1 cellular context compared by ENCODE assay signal in the genomic region with DNA sequence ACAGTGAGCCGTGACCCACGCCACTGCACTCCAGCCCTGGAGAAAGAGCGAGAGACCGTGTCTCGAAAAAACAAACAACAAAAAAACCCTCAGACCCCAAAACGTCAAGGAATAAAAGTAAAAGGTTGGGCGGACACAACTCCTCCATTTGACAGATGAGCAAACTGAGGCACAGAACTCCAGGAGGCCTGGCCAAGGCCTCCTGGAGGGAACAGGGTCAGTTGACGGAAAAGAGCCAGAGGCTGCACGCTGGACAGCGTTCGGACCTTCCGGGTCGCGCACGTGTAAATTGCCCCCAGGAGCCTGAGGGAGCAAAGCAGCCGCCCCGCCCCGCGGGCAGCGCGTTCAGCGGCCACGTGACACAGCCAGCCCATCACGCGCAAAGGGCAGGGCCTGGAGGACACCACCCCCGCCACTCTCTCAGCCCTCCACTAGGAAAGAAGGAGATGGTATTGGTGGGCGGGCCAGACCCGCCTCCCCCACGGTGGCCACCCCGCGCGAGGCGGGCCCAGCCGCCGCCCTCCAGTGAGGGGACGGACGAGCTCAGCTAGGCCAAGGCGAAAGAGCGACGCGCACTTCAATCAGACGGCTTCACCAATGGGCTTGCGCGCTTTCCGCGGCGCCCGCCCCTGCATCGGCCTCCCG.
A peak's percentile ranks its signal among the peaks of the same experiment; 100 is the strongest.
TF ChIP-seq lines count a peak whose summit lies in the region.

No MANE protein-coding gene starts in this region.

TF ChIP-seq in HepG2, 621 proteins besides CTCF, POLR2A, EP300 and RAD21 (continued from another document and continues in another):
- TF ChIP-seq, protein P1, sequence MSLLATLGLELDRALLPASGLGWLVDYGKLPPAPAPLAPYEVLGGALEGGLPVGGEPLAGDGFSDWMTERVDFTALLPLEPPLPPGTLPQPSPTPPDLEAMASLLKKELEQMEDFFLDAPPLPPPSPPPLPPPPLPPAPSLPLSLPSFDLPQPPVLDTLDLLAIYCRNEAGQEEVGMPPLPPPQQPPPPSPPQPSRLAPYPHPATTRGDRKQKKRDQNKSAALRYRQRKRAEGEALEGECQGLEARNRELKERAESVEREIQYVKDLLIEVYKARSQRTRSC (CRISPR knock-in tag; IDR thresholded peaks at IDR 0.05; ENCODE audit: low read depth), result no peak
- TF ChIP-seq HES4 (CRISPR knock-in tag; IDR thresholded peaks at IDR 0.05; ENCODE audit: borderline replicate concordance) (peak; percentile 84), MLLT10 (CRISPR knock-in tag; IDR thresholded peaks at IDR 0.05) (no peak), TAF15 (IDR thresholded peaks at IDR 0.05; ENCODE audit: low read depth, low read length, poor library complexity, severe bottlenecking) (no peak), CENPT (CRISPR knock-in tag; IDR thresholded peaks at IDR 0.05; ENCODE audit: low read depth) (no peak), CBX2 (IDR thresholded peaks at IDR 0.05; ENCODE audit: low read depth, low read length) (no peak), CBX2 (CRISPR knock-in tag; IDR thresholded peaks at IDR 0.05; ENCODE audit: low read depth) (peak; percentile 50; the same call in 1 of the 2 replicates), U2AF2 (IDR thresholded peaks at IDR 0.05; ENCODE audit: low read depth, low read length) (no peak), HDAC1 (CRISPR knock-in tag; IDR thresholded peaks at IDR 0.05) (no peak; the same call in none of the 2 replicates), ZNF792 (CRISPR knock-in tag; IDR thresholded peaks at IDR 0.05) (peak; percentile 68; the same call in 1 of the 2 replicates), ZNF382 (CRISPR knock-in tag; IDR thresholded peaks at IDR 0.05; ENCODE audit: borderline replicate concordance) (no peak), RFXAP (CRISPR knock-in tag; IDR thresholded peaks at IDR 0.05; ENCODE audit: borderline replicate concordance) (peak; percentile 28; the same call in 1 of the 2 replicates), FOSL2 (CRISPR knock-in tag; IDR thresholded peaks at IDR 0.05) (peak; percentile 37; the same call in 1 of the 2 replicates), SMAD3 (CRISPR knock-in tag; IDR thresholded peaks at IDR 0.05) (peak; percentile 67; the same call in 1 of the 2 replicates), SNRNP70 (IDR thresholded peaks at IDR 0.05; ENCODE audit: low read depth, low read length) (no peak), REPIN1 (CRISPR knock-in tag; IDR thresholded peaks at IDR 0.05; ENCODE audit: borderline replicate concordance, low read depth) (peak; percentile 45), TARDBP (CRISPR knock-in tag; IDR thresholded peaks at IDR 0.05) (peak; percentile 48; the same call in 1 of the 2 replicates), ZNF274 (CRISPR knock-in tag; IDR thresholded peaks at IDR 0.05) (peak; percentile 16; the same call in 1 of the 2 replicates), NCOA5 (CRISPR knock-in tag; IDR thresholded peaks at IDR 0.05) (no peak), NR2F2 (IDR thresholded peaks at IDR 0.05; ENCODE audit: borderline replicate concordance, low read depth) (no peak), DR1 (CRISPR knock-in tag; IDR thresholded peaks at IDR 0.05) (0 out of 2 replicates have a peak, but pooled peaks have one; percentile 20), ZNF605 (CRISPR knock-in tag; IDR thresholded peaks at IDR 0.05) (peak; percentile 83), SIN3B (IDR thresholded peaks at IDR 0.05; ENCODE audit: low read length) (0 out of 2 replicates have a peak, but pooled peaks have one; percentile 19), SOX13 (IDR thresholded peaks at IDR 0.05) (no peak), SOX13 (CRISPR knock-in tag; conservative IDR thresholded peaks at IDR 0.05 in 1 of 2, IDR thresholded peaks at IDR 0.05 in 1 of 2) (peak in 1 of 2 experiments; percentile 63; a peak in 2 of 4 replicates), ZNF260 (CRISPR knock-in tag; IDR thresholded peaks at IDR 0.05; ENCODE audit: borderline replicate concordance, low read depth) (no peak), ERF (CRISPR knock-in tag; IDR thresholded peaks at IDR 0.05) (peak; percentile 86; the same call in 1 of the 2 replicates)
- TF ChIP-seq, protein P2, sequence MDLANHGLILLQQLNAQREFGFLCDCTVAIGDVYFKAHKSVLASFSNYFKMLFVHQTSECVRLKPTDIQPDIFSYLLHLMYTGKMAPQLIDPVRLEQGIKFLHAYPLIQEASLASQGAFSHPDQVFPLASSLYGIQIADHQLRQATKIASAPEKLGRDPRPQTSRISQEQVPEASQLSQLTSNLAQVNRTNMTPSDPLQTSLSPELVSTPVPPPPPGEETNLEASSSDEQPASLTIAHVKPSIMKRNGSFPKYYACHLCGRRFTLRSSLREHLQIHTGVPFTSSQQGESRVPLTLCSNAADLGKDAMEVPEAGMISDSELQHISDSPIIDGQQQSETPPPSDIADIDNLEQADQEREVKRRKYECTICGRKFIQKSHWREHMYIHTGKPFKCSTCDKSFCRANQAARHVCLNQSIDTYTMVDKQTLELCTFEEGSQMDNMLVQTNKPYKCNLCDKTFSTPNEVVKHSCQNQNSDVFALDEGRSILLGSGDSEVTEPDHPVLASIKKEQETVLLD (CRISPR knock-in tag; IDR thresholded peaks at IDR 0.05; ENCODE audit: low read depth), result no peak
- TF ChIP-seq, protein P3, sequence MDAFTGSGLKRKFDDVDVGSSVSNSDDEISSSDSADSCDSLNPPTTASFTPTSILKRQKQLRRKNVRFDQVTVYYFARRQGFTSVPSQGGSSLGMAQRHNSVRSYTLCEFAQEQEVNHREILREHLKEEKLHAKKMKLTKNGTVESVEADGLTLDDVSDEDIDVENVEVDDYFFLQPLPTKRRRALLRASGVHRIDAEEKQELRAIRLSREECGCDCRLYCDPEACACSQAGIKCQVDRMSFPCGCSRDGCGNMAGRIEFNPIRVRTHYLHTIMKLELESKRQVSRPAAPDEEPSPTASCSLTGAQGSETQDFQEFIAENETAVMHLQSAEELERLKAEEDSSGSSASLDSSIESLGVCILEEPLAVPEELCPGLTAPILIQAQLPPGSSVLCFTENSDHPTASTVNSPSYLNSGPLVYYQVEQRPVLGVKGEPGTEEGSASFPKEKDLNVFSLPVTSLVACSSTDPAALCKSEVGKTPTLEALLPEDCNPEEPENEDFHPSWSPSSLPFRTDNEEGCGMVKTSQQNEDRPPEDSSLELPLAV (CRISPR knock-in tag; conservative IDR thresholded peaks at IDR 0.05; ENCODE audit: low read depth), result no peak
- TF ChIP-seq, protein P4, sequence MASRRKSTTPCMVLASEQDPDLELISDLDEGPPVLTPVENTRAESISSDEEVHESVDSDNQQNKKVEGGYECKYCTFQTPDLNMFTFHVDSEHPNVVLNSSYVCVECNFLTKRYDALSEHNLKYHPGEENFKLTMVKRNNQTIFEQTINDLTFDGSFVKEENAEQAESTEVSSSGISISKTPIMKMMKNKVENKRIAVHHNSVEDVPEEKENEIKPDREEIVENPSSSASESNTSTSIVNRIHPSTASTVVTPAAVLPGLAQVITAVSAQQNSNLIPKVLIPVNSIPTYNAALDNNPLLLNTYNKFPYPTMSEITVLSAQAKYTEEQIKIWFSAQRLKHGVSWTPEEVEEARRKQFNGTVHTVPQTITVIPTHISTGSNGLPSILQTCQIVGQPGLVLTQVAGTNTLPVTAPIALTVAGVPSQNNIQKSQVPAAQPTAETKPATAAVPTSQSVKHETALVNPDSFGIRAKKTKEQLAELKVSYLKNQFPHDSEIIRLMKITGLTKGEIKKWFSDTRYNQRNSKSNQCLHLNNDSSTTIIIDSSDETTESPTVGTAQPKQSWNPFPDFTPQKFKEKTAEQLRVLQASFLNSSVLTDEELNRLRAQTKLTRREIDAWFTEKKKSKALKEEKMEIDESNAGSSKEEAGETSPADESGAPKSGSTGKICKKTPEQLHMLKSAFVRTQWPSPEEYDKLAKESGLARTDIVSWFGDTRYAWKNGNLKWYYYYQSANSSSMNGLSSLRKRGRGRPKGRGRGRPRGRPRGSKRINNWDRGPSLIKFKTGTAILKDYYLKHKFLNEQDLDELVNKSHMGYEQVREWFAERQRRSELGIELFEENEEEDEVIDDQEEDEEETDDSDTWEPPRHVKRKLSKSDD (CRISPR knock-in tag; IDR thresholded peaks at IDR 0.05; ENCODE audit: low read depth), result no peak
- TF ChIP-seq, protein P5, sequence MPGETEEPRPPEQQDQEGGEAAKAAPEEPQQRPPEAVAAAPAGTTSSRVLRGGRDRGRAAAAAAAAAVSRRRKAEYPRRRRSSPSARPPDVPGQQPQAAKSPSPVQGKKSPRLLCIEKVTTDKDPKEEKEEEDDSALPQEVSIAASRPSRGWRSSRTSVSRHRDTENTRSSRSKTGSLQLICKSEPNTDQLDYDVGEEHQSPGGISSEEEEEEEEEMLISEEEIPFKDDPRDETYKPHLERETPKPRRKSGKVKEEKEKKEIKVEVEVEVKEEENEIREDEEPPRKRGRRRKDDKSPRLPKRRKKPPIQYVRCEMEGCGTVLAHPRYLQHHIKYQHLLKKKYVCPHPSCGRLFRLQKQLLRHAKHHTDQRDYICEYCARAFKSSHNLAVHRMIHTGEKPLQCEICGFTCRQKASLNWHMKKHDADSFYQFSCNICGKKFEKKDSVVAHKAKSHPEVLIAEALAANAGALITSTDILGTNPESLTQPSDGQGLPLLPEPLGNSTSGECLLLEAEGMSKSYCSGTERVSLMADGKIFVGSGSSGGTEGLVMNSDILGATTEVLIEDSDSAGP (CRISPR knock-in tag; IDR thresholded peaks at IDR 0.05; ENCODE audit: borderline replicate concordance), result 0 out of 2 replicates have a peak, but pooled peaks have one; percentile 12
- TF ChIP-seq, protein P6, sequence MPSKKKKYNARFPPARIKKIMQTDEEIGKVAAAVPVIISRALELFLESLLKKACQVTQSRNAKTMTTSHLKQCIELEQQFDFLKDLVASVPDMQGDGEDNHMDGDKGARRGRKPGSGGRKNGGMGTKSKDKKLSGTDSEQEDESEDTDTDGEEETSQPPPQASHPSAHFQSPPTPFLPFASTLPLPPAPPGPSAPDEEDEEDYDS (CRISPR knock-in tag; IDR thresholded peaks at IDR 0.05), result peak; percentile 74
- TF ChIP-seq, protein P7, sequence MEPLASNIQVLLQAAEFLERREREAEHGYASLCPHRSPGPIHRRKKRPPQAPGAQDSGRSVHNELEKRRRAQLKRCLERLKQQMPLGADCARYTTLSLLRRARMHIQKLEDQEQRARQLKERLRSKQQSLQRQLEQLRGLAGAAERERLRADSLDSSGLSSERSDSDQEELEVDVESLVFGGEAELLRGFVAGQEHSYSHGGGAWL (CRISPR knock-in tag; IDR thresholded peaks at IDR 0.05), result peak; percentile 89
- TF ChIP-seq, protein P8, sequence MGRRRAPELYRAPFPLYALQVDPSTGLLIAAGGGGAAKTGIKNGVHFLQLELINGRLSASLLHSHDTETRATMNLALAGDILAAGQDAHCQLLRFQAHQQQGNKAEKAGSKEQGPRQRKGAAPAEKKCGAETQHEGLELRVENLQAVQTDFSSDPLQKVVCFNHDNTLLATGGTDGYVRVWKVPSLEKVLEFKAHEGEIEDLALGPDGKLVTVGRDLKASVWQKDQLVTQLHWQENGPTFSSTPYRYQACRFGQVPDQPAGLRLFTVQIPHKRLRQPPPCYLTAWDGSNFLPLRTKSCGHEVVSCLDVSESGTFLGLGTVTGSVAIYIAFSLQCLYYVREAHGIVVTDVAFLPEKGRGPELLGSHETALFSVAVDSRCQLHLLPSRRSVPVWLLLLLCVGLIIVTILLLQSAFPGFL (CRISPR knock-in tag; IDR thresholded peaks at IDR 0.05), result no peak
- TF ChIP-seq, protein P9, sequence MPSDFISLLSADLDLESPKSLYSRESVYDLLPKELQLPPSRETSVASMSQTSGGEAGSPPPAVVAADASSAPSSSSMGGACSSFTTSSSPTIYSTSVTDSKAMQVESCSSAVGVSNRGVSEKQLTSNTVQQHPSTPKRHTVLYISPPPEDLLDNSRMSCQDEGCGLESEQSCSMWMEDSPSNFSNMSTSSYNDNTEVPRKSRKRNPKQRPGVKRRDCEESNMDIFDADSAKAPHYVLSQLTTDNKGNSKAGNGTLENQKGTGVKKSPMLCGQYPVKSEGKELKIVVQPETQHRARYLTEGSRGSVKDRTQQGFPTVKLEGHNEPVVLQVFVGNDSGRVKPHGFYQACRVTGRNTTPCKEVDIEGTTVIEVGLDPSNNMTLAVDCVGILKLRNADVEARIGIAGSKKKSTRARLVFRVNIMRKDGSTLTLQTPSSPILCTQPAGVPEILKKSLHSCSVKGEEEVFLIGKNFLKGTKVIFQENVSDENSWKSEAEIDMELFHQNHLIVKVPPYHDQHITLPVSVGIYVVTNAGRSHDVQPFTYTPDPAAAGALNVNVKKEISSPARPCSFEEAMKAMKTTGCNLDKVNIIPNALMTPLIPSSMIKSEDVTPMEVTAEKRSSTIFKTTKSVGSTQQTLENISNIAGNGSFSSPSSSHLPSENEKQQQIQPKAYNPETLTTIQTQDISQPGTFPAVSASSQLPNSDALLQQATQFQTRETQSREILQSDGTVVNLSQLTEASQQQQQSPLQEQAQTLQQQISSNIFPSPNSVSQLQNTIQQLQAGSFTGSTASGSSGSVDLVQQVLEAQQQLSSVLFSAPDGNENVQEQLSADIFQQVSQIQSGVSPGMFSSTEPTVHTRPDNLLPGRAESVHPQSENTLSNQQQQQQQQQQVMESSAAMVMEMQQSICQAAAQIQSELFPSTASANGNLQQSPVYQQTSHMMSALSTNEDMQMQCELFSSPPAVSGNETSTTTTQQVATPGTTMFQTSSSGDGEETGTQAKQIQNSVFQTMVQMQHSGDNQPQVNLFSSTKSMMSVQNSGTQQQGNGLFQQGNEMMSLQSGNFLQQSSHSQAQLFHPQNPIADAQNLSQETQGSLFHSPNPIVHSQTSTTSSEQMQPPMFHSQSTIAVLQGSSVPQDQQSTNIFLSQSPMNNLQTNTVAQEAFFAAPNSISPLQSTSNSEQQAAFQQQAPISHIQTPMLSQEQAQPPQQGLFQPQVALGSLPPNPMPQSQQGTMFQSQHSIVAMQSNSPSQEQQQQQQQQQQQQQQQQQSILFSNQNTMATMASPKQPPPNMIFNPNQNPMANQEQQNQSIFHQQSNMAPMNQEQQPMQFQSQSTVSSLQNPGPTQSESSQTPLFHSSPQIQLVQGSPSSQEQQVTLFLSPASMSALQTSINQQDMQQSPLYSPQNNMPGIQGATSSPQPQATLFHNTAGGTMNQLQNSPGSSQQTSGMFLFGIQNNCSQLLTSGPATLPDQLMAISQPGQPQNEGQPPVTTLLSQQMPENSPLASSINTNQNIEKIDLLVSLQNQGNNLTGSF (CRISPR knock-in tag; IDR thresholded peaks at IDR 0.05), result peak; percentile 74
